7 cellular contexts compared by ENCODE assay signal in genomic region chr1:44031900-44032817, GRCh38. TPM values are rescaled to one million over a fixed set of nuclear protein-coding genes. Genes with fewer than 3 reads are reported as not detected.
DNase-seq lines count a peak whose midpoint lies in the region; ATAC-seq and TF ChIP-seq lines count a peak whose summit lies in the region.

No MANE protein-coding gene starts in this region.

- no peak overlapping the region for H2AFZ ChIP-seq in HCT116 (ENCODE audit: low read depth, low read length, poor library complexity, severe bottlenecking)

- TF ChIP-seq CTCF in HCT116 (IDR thresholded peaks at IDR 0.05 in 2 of 3, conservative IDR thresholded peaks at IDR 0.05 in 1 of 3; ENCODE audit: borderline replicate concordance in 1 of 3, insufficient read depth in 1 of 3, low read depth in 2 of 3, low read length in 2 of 3) = no peak
- TF ChIP-seq CTCF in WERI-Rb-1 (IDR thresholded peaks at IDR 0.05; ENCODE audit: low read depth, low read length) = no peak
- no peak for TF ChIP-seq CTCF in foreskin fibroblast (IDR thresholded peaks at IDR 0.05; ENCODE audit: low read depth, low read length)

- no peaks in the 10 kb centered on the region for H3K79me2 ChIP-seq in HCT116 (ENCODE audit: insufficient read depth, low read length)

- DNase-seq in HCT116 (ENCODE audit: low read depth, low spot score) (no peak), WERI-Rb-1 (no peak), foreskin fibroblast (peak in 1 of 2 donors; percentile 50)
- no peak for DNase-seq in activated CD4-positive, alpha-beta T cell treated with anti-CD3 and anti-CD28 coated beads, Interleukin-2, amount 50 U/mL, for 4 hours

- H3K27ac ChIP-seq in HCT116 (ENCODE audit: low read depth, low read length) (peak overlapping the region; percentile 91; the same call in 1 of the 2 replicates), WERI-Rb-1 (no peak overlapping the region), skin epidermis (peak overlapping the region in 16 of 21 experiments; percentile 2 to 96 (median 84))

- H3K27me3 ChIP-seq in HCT116 (ENCODE audit: insufficient read depth, low read length) (no peaks in the 10 kb centered on the region), WERI-Rb-1 (ENCODE audit: insufficient read depth, low read depth, severe bottlenecking) (no peaks in the 10 kb centered on the region)

- no peaks in the 10 kb centered on the region for H3K9me3 ChIP-seq in HCT116 (ENCODE audit: control insufficient read depth in 1 of 2, insufficient read depth in 1 of 2, low read depth in 1 of 2, low read length in 2 of 2)
- H3K9me3 ChIP-seq in WERI-Rb-1 (ENCODE audit: severe bottlenecking) = no peaks in the 10 kb centered on the region

- BruUV-seq in HCT116 (replicated peaks; lab: Mats Ljungman, UMichigan) = no TSS peak

- H4K20me1 ChIP-seq in HCT116 (ENCODE audit: insufficient read depth) = no peaks in the 10 kb centered on the region

- H3K4me3 ChIP-seq in HCT116 (replicated peaks in 1 of 2; ENCODE audit: low read depth in 1 of 2, low read length in 2 of 2) = peak overlapping the region; percentile 68 to 86
- peak overlapping the region; percentile 87 for H3K4me3 ChIP-seq in WERI-Rb-1 (ENCODE audit: low read depth, low read length)
- peak overlapping the region; percentile 90 to 93 for H3K4me3 ChIP-seq in foreskin fibroblast (ENCODE audit: low read depth in 1 of 2, low read length in 2 of 2)
- H3K4me3 ChIP-seq in skin epidermis = peak overlapping the region in 4 of 7 experiments; percentile 68 to 75 (median 72)

- TF ChIP-seq RAD21 in HCT116 (IDR thresholded peaks at IDR 0.05; ENCODE audit: low read depth) = no peak

- no peak for TF ChIP-seq POLR2A in HCT116 (IDR thresholded peaks at IDR 0.05; ENCODE audit: borderline replicate concordance, extremely low read depth, insufficient read depth, insufficient read length)

- RAD21 ChIA-PET in HCT116 (lab: Charles Lee; ENCODE audit: low non-redundant PET in 1 of 2, low total read pairs in 2 of 2, uncharacterized antibody in 2 of 2, unreplicated experiment in 2 of 2) = no interaction called here

- POLR2A ChIA-PET in HCT116 (lab: Charles Lee) = interaction anchor here (1.5 kb wide), 1 partner anchor 26 kb away, joined by 8 read pairs; no protein-coding TSS in a partner anchor

- H3K36me3 ChIP-seq in HCT116 (ENCODE audit: control insufficient read depth in 1 of 2, insufficient read depth in 2 of 2, low read length in 2 of 2) (no peaks in the 10 kb centered on the region), WERI-Rb-1 (no peaks in the 10 kb centered on the region)

- H3K4me2 ChIP-seq in HCT116 (ENCODE audit: low read length) = peak overlapping the region; percentile 85

- intact Hi-C loops in HCT116 (cut with micrococcal nuclease) = loop anchor here (10.0 kb wide), 1 partner anchor 807 kb away; no protein-coding TSS in a partner anchor

- peaks cover 38 to 49% of the 10 kb centered on the region in 2 experiments for H3K4me1 ChIP-seq in HCT116 (ENCODE audit: control insufficient read depth in 1 of 2, insufficient read depth in 2 of 2, low read length in 2 of 2)

- H3K9me2 ChIP-seq in HCT116 (ENCODE audit: insufficient read depth) = no peaks in the 10 kb centered on the region

- peak overlapping the region; percentile 86 for H3K9ac ChIP-seq in HCT116 (ENCODE audit: low read length)

- ATAC-seq in HCT116 (no peak), GM21423 (IDR thresholded peaks at IDR 0.05; ENCODE audit: unreplicated experiment) (no peak), GM18861 (IDR thresholded peaks at IDR 0.05; ENCODE audit: unreplicated experiment) (no peak)

- CTCF ChIA-PET in HCT116 (lab: Charles Lee) = interaction anchor here (1.2 to 1.5 kb wide), 2 partner anchors 15 to 620 kb away, joined by 3 to 4 read pairs; no protein-coding TSS in a partner anchor

TF ChIP-seq in HCT116, 20 proteins besides CTCF, POLR2A, EP300 and RAD21:
- no peak for TF ChIP-seq REST (IDR thresholded peaks at IDR 0.05; ENCODE audit: low read depth)
- TF ChIP-seq POLR2AphosphoS5 (IDR thresholded peaks at IDR 0.05; ENCODE audit: low read depth, low read length) = no peak
- TF ChIP-seq TCF7L2 (IDR thresholded peaks at IDR 0.05; ENCODE audit: borderline replicate concordance, extremely low read depth, insufficient read depth, insufficient read length) = no peak
- TF ChIP-seq ZBTB33 (IDR thresholded peaks at IDR 0.05; ENCODE audit: extremely low read depth, insufficient replicate concordance, low read length) = no peak
TF ChIP-seq in HCT116: peak in this region for 0.

RNA-seq across cellular contexts. Expression of gene SLC6A9, which starts 0.9 kb away (rescaled TPM):
- 12.8 TPM for total RNA-seq in HCT116 (2021; ENCODE audit: unreplicated experiment)
- polyA plus RNA-seq in HCT116 (2012) = 16.5 and 19.8 TPM in 2 replicates

RNA-seq across cellular contexts. Expression of gene CCDC24, which starts 40.8 kb away (rescaled TPM):
- total RNA-seq in HCT116 (2021; ENCODE audit: unreplicated experiment) = 23.3 TPM
- 20.0 and 20.7 TPM in 2 replicates for polyA plus RNA-seq in HCT116 (2012)

RNA-seq across cellular contexts. Expression of gene B4GALT2, which starts 53.1 kb away (rescaled TPM):
- 76.8 TPM for total RNA-seq in HCT116 (2021; ENCODE audit: unreplicated experiment)
- 63.9 and 73.1 TPM in 2 replicates for polyA plus RNA-seq in HCT116 (2012)

RNA-seq across cellular contexts. Expression of gene ATP6V0B, which starts 57.4 kb away (rescaled TPM):
- total RNA-seq in HCT116 (2021; ENCODE audit: unreplicated experiment) = 122 TPM
- polyA plus RNA-seq in HCT116 (2012) = 142 and 154 TPM in 2 replicates
